1 cellular context compared by ENCODE assay signal in genomic region chr5:73160239-73160671, GRCh38.
TF ChIP-seq lines count a peak whose summit lies in the region.

No MANE protein-coding gene starts in this region.

TF ChIP-seq in GM12878, 131 proteins besides CTCF, POLR2A, EP300 and RAD21 (continued from another document and continues in another):
- TF ChIP-seq ZBTB40 (IDR thresholded peaks at IDR 0.05; ENCODE audit: borderline replicate concordance) (no peak), PAX8 (IDR thresholded peaks at IDR 0.05) (no peak), ETV6 (conservative IDR thresholded peaks at IDR 0.05 in 1 of 2, IDR thresholded peaks at IDR 0.05 in 1 of 2; ENCODE audit: borderline replicate concordance in 1 of 2, low read depth in 1 of 2) (peak in 1 of 2 experiments; percentile 54; a peak in 1 of 4 replicates), SREBF1 (IDR thresholded peaks at IDR 0.05; ENCODE audit: low read length) (no peak), MAX (IDR thresholded peaks at IDR 0.05; ENCODE audit: low read depth, low read length) (no peak), ZNF384 (IDR thresholded peaks at IDR 0.05; ENCODE audit: borderline replicate concordance, low read depth, low read length) (0 out of 2 replicates have a peak, but pooled peaks have one; percentile 12), SKIL (IDR thresholded peaks at IDR 0.05; ENCODE audit: low read depth, poor library complexity, severe bottlenecking) (peak; percentile 89), SUPT20H (IDR thresholded peaks at IDR 0.05; ENCODE audit: borderline replicate concordance, control insufficient read depth, low read depth, low read length) (no peak), BCL11A (IDR thresholded peaks at IDR 0.05; ENCODE audit: low read depth, low read length) (peak; percentile 85), BMI1 (IDR thresholded peaks at IDR 0.05; ENCODE audit: borderline replicate concordance) (peak; percentile 79), YBX1 (IDR thresholded peaks at IDR 0.05) (no peak), HDGF (IDR thresholded peaks at IDR 0.05) (no peak), ZNF622 (IDR thresholded peaks at IDR 0.05) (no peak), IRF4 (IDR thresholded peaks at IDR 0.05; ENCODE audit: low read depth, low read length) (peak; percentile 70; the same call in 1 of the 2 replicates), PML (IDR thresholded peaks at IDR 0.05; ENCODE audit: low read length) (peak; percentile 56; the same call in 1 of the 2 replicates), ZNF217 (IDR thresholded peaks at IDR 0.05) (peak; percentile 88), NBN (IDR thresholded peaks at IDR 0.05) (0 out of 2 replicates have a peak, but pooled peaks have one; percentile 48), ATF7 (IDR thresholded peaks at IDR 0.05; ENCODE audit: low read depth) (peak; percentile 86), SPI1 (IDR thresholded peaks at IDR 0.05; ENCODE audit: borderline replicate concordance, insufficient read depth, low read depth, low read length) (peak; percentile 52), TBL1XR1 (IDR thresholded peaks at IDR 0.05; ENCODE audit: low read depth, low read length) (0 out of 2 replicates have a peak, but pooled peaks have one; percentile 71), NR2C2 (IDR thresholded peaks at IDR 0.05; ENCODE audit: borderline replicate concordance, control insufficient read depth, insufficient read length, low read depth) (no peak), CEBPB (IDR thresholded peaks at IDR 0.05; ENCODE audit: borderline replicate concordance in 1 of 2, low read depth in 2 of 2, low read length in 2 of 2) (peak in 1 of 2 experiments; percentile 84; a peak in 2 of 4 replicates), NRF1 (conservative IDR thresholded peaks at IDR 0.05; ENCODE audit: low read depth, low read length) (no peak), MEF2B (IDR thresholded peaks at IDR 0.05; ENCODE audit: partially characterized antibody, poor library complexity, severe bottlenecking) (peak; percentile 64), PAX5 (IDR thresholded peaks at IDR 0.05; ENCODE audit: borderline replicate concordance, low read depth, low read length) (peak; percentile 72; the same call in 1 of the 2 replicates), IKZF2 (IDR thresholded peaks at IDR 0.05) (peak; percentile 85 to 89), POU2F2 (IDR thresholded peaks at IDR 0.05; ENCODE audit: borderline replicate concordance, low read depth, low read length) (peak; percentile 53; the same call in 1 of the 3 replicates), CBFB (IDR thresholded peaks at IDR 0.05; ENCODE audit: low read depth) (peak; percentile 96), MTA2 (IDR thresholded peaks at IDR 0.05; ENCODE audit: low read depth) (peak; percentile 100), NR2F1 (conservative IDR thresholded peaks at IDR 0.05) (peak; percentile 81), FOXM1 (IDR thresholded peaks at IDR 0.05; ENCODE audit: low read depth, low read length) (peak; percentile 46; the same call in 1 of the 2 replicates), RB1 (IDR thresholded peaks at IDR 0.05; ENCODE audit: borderline replicate concordance) (no peak), CREB1 (IDR thresholded peaks at IDR 0.05; ENCODE audit: low read depth) (0 out of 2 replicates have a peak, but pooled peaks have one; percentile 23), GABPA (IDR thresholded peaks at IDR 0.05; ENCODE audit: low read depth) (0 out of 2 replicates have a peak, but pooled peaks have one; percentile 16), ZBTB4 (CRISPR knock-in tag; IDR thresholded peaks at IDR 0.05) (no peak), MEF2A (IDR thresholded peaks at IDR 0.05; ENCODE audit: insufficient read depth, low read depth, low read length) (no peak)
- TF ChIP-seq, protein P1, sequence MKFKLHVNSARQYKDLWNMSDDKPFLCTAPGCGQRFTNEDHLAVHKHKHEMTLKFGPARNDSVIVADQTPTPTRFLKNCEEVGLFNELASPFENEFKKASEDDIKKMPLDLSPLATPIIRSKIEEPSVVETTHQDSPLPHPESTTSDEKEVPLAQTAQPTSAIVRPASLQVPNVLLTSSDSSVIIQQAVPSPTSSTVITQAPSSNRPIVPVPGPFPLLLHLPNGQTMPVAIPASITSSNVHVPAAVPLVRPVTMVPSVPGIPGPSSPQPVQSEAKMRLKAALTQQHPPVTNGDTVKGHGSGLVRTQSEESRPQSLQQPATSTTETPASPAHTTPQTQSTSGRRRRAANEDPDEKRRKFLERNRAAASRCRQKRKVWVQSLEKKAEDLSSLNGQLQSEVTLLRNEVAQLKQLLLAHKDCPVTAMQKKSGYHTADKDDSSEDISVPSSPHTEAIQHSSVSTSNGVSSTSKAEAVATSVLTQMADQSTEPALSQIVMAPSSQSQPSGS (IDR thresholded peaks at IDR 0.05; ENCODE audit: low read length): peak; percentile 70
- TF ChIP-seq, protein P2, sequence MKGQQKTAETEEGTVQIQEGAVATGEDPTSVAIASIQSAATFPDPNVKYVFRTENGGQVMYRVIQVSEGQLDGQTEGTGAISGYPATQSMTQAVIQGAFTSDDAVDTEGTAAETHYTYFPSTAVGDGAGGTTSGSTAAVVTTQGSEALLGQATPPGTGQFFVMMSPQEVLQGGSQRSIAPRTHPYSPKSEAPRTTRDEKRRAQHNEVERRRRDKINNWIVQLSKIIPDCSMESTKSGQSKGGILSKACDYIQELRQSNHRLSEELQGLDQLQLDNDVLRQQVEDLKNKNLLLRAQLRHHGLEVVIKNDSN (IDR thresholded peaks at IDR 0.05; ENCODE audit: borderline replicate concordance, extremely low read length, insufficient read depth, low read depth, low read length): no peak
- TF ChIP-seq, protein P3, sequence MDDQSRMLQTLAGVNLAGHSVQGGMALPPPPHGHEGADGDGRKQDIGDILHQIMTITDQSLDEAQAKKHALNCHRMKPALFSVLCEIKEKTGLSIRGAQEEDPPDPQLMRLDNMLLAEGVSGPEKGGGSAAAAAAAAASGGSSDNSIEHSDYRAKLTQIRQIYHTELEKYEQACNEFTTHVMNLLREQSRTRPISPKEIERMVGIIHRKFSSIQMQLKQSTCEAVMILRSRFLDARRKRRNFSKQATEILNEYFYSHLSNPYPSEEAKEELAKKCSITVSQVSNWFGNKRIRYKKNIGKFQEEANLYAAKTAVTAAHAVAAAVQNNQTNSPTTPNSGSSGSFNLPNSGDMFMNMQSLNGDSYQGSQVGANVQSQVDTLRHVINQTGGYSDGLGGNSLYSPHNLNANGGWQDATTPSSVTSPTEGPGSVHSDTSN (IDR thresholded peaks at IDR 0.05; ENCODE audit: insufficient replicate concordance, low read depth, low read length): no peak
- TF ChIP-seq, protein P4, sequence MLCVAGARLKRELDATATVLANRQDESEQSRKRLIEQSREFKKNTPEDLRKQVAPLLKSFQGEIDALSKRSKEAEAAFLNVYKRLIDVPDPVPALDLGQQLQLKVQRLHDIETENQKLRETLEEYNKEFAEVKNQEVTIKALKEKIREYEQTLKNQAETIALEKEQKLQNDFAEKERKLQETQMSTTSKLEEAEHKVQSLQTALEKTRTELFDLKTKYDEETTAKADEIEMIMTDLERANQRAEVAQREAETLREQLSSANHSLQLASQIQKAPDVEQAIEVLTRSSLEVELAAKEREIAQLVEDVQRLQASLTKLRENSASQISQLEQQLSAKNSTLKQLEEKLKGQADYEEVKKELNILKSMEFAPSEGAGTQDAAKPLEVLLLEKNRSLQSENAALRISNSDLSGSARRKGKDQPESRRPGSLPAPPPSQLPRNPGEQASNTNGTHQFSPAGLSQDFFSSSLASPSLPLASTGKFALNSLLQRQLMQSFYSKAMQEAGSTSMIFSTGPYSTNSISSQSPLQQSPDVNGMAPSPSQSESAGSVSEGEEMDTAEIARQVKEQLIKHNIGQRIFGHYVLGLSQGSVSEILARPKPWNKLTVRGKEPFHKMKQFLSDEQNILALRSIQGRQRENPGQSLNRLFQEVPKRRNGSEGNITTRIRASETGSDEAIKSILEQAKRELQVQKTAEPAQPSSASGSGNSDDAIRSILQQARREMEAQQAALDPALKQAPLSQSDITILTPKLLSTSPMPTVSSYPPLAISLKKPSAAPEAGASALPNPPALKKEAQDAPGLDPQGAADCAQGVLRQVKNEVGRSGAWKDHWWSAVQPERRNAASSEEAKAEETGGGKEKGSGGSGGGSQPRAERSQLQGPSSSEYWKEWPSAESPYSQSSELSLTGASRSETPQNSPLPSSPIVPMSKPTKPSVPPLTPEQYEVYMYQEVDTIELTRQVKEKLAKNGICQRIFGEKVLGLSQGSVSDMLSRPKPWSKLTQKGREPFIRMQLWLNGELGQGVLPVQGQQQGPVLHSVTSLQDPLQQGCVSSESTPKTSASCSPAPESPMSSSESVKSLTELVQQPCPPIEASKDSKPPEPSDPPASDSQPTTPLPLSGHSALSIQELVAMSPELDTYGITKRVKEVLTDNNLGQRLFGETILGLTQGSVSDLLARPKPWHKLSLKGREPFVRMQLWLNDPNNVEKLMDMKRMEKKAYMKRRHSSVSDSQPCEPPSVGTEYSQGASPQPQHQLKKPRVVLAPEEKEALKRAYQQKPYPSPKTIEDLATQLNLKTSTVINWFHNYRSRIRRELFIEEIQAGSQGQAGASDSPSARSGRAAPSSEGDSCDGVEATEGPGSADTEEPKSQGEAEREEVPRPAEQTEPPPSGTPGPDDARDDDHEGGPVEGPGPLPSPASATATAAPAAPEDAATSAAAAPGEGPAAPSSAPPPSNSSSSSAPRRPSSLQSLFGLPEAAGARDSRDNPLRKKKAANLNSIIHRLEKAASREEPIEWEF (IDR thresholded peaks at IDR 0.05; ENCODE audit: insufficient replicate concordance, low read depth, low read length): peak; percentile 79
- TF ChIP-seq, protein P5, sequence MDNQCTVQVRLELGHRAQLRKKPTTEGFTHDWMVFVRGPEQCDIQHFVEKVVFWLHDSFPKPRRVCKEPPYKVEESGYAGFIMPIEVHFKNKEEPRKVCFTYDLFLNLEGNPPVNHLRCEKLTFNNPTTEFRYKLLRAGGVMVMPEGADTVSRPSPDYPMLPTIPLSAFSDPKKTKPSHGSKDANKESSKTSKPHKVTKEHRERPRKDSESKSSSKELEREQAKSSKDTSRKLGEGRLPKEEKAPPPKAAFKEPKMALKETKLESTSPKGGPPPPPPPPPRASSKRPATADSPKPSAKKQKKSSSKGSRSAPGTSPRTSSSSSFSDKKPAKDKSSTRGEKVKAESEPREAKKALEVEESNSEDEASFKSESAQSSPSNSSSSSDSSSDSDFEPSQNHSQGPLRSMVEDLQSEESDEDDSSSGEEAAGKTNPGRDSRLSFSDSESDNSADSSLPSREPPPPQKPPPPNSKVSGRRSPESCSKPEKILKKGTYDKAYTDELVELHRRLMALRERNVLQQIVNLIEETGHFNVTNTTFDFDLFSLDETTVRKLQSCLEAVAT (IDR thresholded peaks at IDR 0.05): peak; percentile 94
